ENCODE assay signal across 16 cellular contexts in the genomic region with DNA sequence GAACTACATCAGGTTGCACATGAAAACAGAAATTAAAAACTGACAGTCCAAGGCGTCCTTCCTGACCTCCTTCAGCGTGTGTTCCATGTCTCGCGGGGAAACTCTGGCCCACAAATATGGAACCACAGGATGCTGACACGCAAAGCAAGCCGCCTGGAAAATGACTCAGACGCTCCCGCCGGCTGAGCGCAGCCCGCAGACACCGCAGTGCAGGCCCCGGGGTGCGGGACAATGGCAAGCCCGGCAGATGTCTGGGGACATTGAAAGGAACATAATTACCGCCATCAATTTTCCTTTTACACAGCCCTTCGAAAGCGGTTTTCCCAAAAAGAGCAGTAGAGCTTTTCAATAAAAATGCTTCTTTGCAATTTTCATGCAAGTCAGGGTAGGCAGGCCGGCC.
A peak's percentile ranks its signal among the peaks of the same experiment; 100 is the strongest.
DNase-seq lines count a peak whose midpoint lies in the region; TF ChIP-seq lines count a peak whose summit lies in the region.
"Had no signal": no experiment of that assay in that cellular context is flagged by ENCODE, and none has a peak within 500 bp of the region (broad histone marks: within the 10 kb centered on the region; RNA-seq: fewer than 3 reads in every experiment).

No MANE protein-coding gene starts in this region.

- H3K9me3 Mint-ChIP-seq in nephron progenitor cell: no peaks in the 10 kb centered on the region
- H3K9me3 Mint-ChIP-seq: activated B cell treated with CpG ODN at 0.5 μM for 24 hours; activated naive CD8-positive, alpha-beta T cell treated with anti-CD3 and anti-CD28 coated beads, Interleukin-2, amount 50 U/mL, for 24 hours; mesothelial cell of epicardium had no signal

- peaks cover 77% of the 10 kb centered on the region for H3K4me1 Mint-ChIP-seq in nephron progenitor cell
- H3K4me1 Mint-ChIP-seq: activated B cell treated with CpG ODN at 0.5 μM for 24 hours; activated naive CD8-positive, alpha-beta T cell treated with anti-CD3 and anti-CD28 coated beads, Interleukin-2, amount 50 U/mL, for 24 hours had no signal

- H3K36me3 Mint-ChIP-seq in nephron progenitor cell (ENCODE audit: low read depth): no peaks in the 10 kb centered on the region
- H3K36me3 Mint-ChIP-seq: mesothelial cell of epicardium had no signal

- H3K4me3 ChIP-seq in AG10803 (ENCODE audit: low read length): no peak overlapping the region
- H3K4me3 ChIP-seq in choroid plexus epithelial cell (ENCODE audit: low read depth, low read length): no peak overlapping the region
- H3K4me3 ChIP-seq: SK-N-MC, transverse colon had no signal

- no peak for TF ChIP-seq CTCF in AG10803 (conservative IDR thresholded peaks at IDR 0.05; ENCODE audit: low read length)
- TF ChIP-seq CTCF in choroid plexus epithelial cell (conservative IDR thresholded peaks at IDR 0.05; ENCODE audit: low read depth, low read length): no peak
- no peak for TF ChIP-seq CTCF in nephron progenitor cell (IDR thresholded peaks at IDR 0.05)

- peak overlapping the region; percentile 8 for H3K27ac Mint-ChIP-seq in nephron progenitor cell
- H3K27ac Mint-ChIP-seq: activated B cell treated with CpG ODN at 0.5 μM for 24 hours; activated naive CD8-positive, alpha-beta T cell treated with anti-CD3 and anti-CD28 coated beads, Interleukin-2, amount 50 U/mL, for 24 hours; mesothelial cell of epicardium had no signal

- DNase-seq in AG10803 (ENCODE audit: low read depth) (peak; percentile 67), NCI-H146 (lab: John Stamatoyannopoulos, UW) (peak; percentile 82), choroid plexus epithelial cell (ENCODE audit: low read depth) (peak; percentile 49), nephron progenitor cell (peak; percentile 23), NCI-H1092 (lab: John Stamatoyannopoulos, UW) (no peak), SHP77 (lab: John Stamatoyannopoulos, UW) (no peak), RPMI8226 (no peak)
- DNase-seq in activated CD4-positive, CD25-positive, alpha-beta regulatory T cell (lab: John Stamatoyannopoulos, UW): no peak
- DNase-seq: activated B cell treated with CpG ODN at 0.5 μM for 24 hours; activated naive CD8-positive, alpha-beta T cell treated with anti-CD3 and anti-CD28 coated beads, Interleukin-2, amount 50 U/mL, for 24 hours; cortex of kidney; NCI-H2029; stimulated activated CD4-positive, alpha-beta T cell treated with anti-CD3 and anti-CD28 coated beads, Interleukin-2, amount 100 ng/mL, for 24 hours; transverse colon had no signal

- no peak overlapping the region for H3K4me3 Mint-ChIP-seq in nephron progenitor cell
- H3K4me3 Mint-ChIP-seq: activated B cell treated with CpG ODN at 0.5 μM for 24 hours; activated naive CD8-positive, alpha-beta T cell treated with anti-CD3 and anti-CD28 coated beads, Interleukin-2, amount 50 U/mL, for 24 hours; mesothelial cell of epicardium had no signal

- peaks cover 10% of the 10 kb centered on the region for H3K27me3 Mint-ChIP-seq in nephron progenitor cell (ENCODE audit: low read depth, poor library complexity)

Comparison
In these comparisons a context has a peak if more than half of its experiments do, and no peak if none do; other contexts are left out.
1. DNase-seq: peak in AG10803 (single experiment), NCI-H146 (single experiment), choroid plexus epithelial cell (single experiment) and nephron progenitor cell (single experiment); none in activated CD4-positive, CD25-positive, alpha-beta regulatory T cell (0 of 4), NCI-H1092 (single experiment), SHP77 (0 of 2) and RPMI8226 (single experiment).